11 cellular contexts compared by ENCODE assay signal in genomic region chr15:84877701-84878100, GRCh38. TPM values are rescaled to one million over a fixed set of nuclear protein-coding genes. Genes with fewer than 3 reads are reported as not detected.
"Had no signal": no experiment of that assay in that cellular context is flagged by ENCODE, and none has a peak within 500 bp of the region (broad histone marks: within the 10 kb centered on the region; RNA-seq: fewer than 3 reads in every experiment).

No MANE protein-coding gene starts in this region.

RNA-seq across cellular contexts. Expression of gene SLC28A1, which starts 6.8 kb away (rescaled TPM):
- total RNA-seq: activated CD4-positive, alpha-beta memory T cell treated with anti-CD3 and anti-CD28 coated beads, Interleukin-2, amount 10 ng/mL, durations not matched to agents 7 days and 5 days; activated CD4-positive, alpha-beta T cell treated with anti-CD3 and anti-CD28 coated beads for 36 hours; activated CD4-positive, alpha-beta T cell treated with anti-CD3 and anti-CD28 coated beads, Interleukin-2, amount 10 ng/mL, durations not matched to agents 7 days and 5 days; activated CD8-positive, alpha-beta memory T cell treated with anti-CD3 and anti-CD28 coated beads, Interleukin-2, amount 10 ng/mL, durations not matched to agents 7 days and 5 days; activated CD8-positive, alpha-beta T cell treated with anti-CD3 and anti-CD28 coated beads, Interleukin-2, amount 10 ng/mL, durations not matched to agents 7 days and 5 days; activated naive CD8-positive, alpha-beta T cell treated with anti-CD3 and anti-CD28 coated beads, Interleukin-2, amount 10 ng/mL, durations not matched to agents 7 days and 5 days; activated T-helper 2 cell treated with anti-CD3 and anti-CD28 coated beads, Interferon-gamma antibody, Interleukin-2, Interleukin-4, amounts not matched to agents 10 μg/mL and 5 μg/mL and 100 μg/mL, durations not matched to agents 14 hours and 24 hours and 36 hours; ascending aorta; cerebellum; T-helper 2 cell treated with Interferon-gamma antibody and Interleukin-4, amounts not matched to agents 100 ng/mL and 5 ng/mL, for 36 hours; WTC11 had no signal
